1 cellular context compared by ENCODE assay signal in the genomic region with DNA sequence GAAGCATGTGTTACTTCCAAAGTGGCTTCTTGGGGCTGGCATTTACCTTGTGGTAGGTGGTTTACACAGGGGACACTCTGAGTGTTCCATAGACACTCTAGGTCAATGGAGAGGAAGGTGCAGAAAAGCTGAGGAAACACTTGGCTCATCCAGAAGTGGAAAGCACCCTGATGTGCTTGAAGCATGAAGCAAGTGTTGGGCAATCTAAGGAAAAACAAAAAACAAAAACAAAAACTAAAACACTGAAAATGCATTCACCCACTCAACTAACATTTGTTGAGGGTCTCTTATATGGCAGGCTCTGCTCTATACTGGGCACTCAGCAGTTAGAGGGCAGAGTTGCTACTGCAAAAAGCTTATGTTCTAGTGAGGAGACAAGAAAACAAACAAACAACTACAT.
TF ChIP-seq lines count a peak whose summit lies in the region.

No MANE protein-coding gene starts in this region.

TF ChIP-seq in K562, 482 proteins besides CTCF, POLR2A, EP300 and RAD21:
- TF ChIP-seq NFIX (CRISPR knock-in tag; IDR thresholded peaks at IDR 0.05; ENCODE audit: low read depth), result no peak
- TF ChIP-seq, protein P1, sequence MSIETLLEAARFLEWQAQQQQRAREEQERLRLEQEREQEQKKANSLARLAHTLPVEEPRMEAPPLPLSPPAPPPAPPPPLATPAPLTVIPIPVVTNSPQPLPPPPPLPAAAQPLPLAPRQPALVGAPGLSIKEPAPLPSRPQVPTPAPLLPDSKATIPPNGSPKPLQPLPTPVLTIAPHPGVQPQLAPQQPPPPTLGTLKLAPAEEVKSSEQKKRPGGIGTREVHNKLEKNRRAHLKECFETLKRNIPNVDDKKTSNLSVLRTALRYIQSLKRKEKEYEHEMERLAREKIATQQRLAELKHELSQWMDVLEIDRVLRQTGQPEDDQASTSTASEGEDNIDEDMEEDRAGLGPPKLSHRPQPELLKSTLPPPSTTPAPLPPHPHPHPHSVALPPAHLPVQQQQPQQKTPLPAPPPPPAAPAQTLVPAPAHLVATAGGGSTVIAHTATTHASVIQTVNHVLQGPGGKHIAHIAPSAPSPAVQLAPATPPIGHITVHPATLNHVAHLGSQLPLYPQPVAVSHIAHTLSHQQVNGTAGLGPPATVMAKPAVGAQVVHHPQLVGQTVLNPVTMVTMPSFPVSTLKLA (conservative IDR thresholded peaks at IDR 0.05), result no peak
- TF ChIP-seq CEBPG (CRISPR knock-in tag; IDR thresholded peaks at IDR 0.05), result 0 out of 2 replicates have a peak, but pooled peaks have one; percentile 8
- TF ChIP-seq CEBPG (tag; conservative IDR thresholded peaks at IDR 0.05 in 1 of 2, IDR thresholded peaks at IDR 0.05 in 1 of 2), result peak; percentile 30 to 53; a peak in 2 of 4 replicates
- TF ChIP-seq, protein P2, sequence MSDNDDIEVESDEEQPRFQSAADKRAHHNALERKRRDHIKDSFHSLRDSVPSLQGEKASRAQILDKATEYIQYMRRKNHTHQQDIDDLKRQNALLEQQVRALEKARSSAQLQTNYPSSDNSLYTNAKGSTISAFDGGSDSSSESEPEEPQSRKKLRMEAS (CRISPR knock-in tag; IDR thresholded peaks at IDR 0.05), result no peak
TF ChIP-seq in K562: peak in this region for 1.
